Comparison of ENCODE assay signal across 27 cellular contexts in the genomic region with DNA sequence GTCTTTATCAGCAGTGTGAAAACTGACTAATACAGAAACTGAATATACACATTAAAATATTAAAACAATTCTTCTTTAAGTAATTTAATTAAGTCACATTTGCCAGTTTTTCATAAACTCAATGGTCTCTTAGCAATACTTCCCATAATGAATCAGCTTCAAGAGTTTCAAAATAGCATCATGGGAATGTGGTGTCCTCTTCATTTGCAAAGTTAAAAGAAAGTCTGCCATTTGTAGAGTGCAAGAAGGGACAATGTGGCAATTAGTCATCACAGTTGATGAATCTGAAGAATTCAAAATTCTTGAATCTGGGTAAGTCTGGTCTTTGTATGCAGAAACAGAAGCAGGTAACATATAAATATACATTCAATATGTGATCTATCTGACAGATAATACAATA. TPM values are rescaled to one million over a fixed set of nuclear protein-coding genes. Genes with fewer than 3 reads are reported as not detected.
DNase-seq lines count a peak whose midpoint lies in the region; ATAC-seq and TF ChIP-seq lines count a peak whose summit lies in the region.
"Had no signal": no experiment of that assay in that cellular context is flagged by ENCODE, and none has a peak within 500 bp of the region (broad histone marks: within the 10 kb centered on the region; RNA-seq: fewer than 3 reads in every experiment).

No MANE protein-coding gene starts in this region.

- H3K27ac Mint-ChIP-seq in activated naive CD8-positive, alpha-beta T cell treated with anti-CD3 and anti-CD28 coated beads, Interleukin-2, amount 50 U/mL, for 24 hours: no peak overlapping the region
- H3K27ac Mint-ChIP-seq in activated naive CD8-positive, alpha-beta T cell treated with anti-CD3 and anti-CD28 coated beads for 36 hours: no peak overlapping the region
- peak overlapping the region in 2 of 3 experiments; percentile 33 to 64 for H3K27ac Mint-ChIP-seq in nephron
- H3K27ac Mint-ChIP-seq: activated CD4-positive, alpha-beta memory T cell treated with anti-CD3 and anti-CD28 coated beads, Interleukin-2, amount 10 ng/mL, durations not matched to agents 7 days and 5 days; B cell; effector memory CD8-positive, alpha-beta T cell; memory B cell; naive thymus-derived CD4-positive, alpha-beta T cell; stimulated activated naive CD8-positive, alpha-beta T cell treated with anti-CD3 and anti-CD28 coated beads, Interleukin-15, Interleukin-2, amounts not matched to agents 100 ng/mL and 50 ng/mL, for 24 hours had no signal

- ATAC-seq in activated naive CD8-positive, alpha-beta T cell treated with anti-CD3 and anti-CD28 coated beads, Interleukin-2, amount 50 U/mL, for 24 hours: peak; percentile 46
- ATAC-seq in HG03442 (IDR thresholded peaks at IDR 0.05; ENCODE audit: unreplicated experiment): no peak
- ATAC-seq: effector memory CD8-positive, alpha-beta T cell; naive thymus-derived CD4-positive, alpha-beta T cell; PC-3 had no signal

- H3K27me3 ChIP-seq in vagina: no peaks in the 10 kb centered on the region
- H3K27me3 ChIP-seq: breast epithelium, ovary, transverse colon had no signal

- no peaks in the 10 kb centered on the region for H3K9me3 ChIP-seq in vagina
- H3K9me3 ChIP-seq: breast epithelium, ovary, transverse colon had no signal

- intact Hi-C loops in vagina (cut with DNase I): no loop called here

- peak overlapping the region; percentile 65 for H3K27ac ChIP-seq in vagina
- H3K27ac ChIP-seq: transverse colon had no signal

- no peaks in the 10 kb centered on the region for H3K36me3 Mint-ChIP-seq in activated naive CD8-positive, alpha-beta T cell treated with anti-CD3 and anti-CD28 coated beads, Interleukin-2, amount 50 U/mL, for 24 hours (ENCODE audit: low read depth)
- H3K36me3 Mint-ChIP-seq in activated naive CD8-positive, alpha-beta T cell treated with anti-CD3 and anti-CD28 coated beads for 36 hours: no peaks in the 10 kb centered on the region
- no peaks in the 10 kb centered on the region for H3K36me3 Mint-ChIP-seq in nephron (ENCODE audit: low read depth)
- H3K36me3 Mint-ChIP-seq: memory B cell; naive thymus-derived CD4-positive, alpha-beta T cell had no signal

- DNase-seq in activated naive CD8-positive, alpha-beta T cell treated with anti-CD3 and anti-CD28 coated beads, Interleukin-2, amount 50 U/mL, for 24 hours: no peak
- DNase-seq in activated naive CD8-positive, alpha-beta T cell treated with anti-CD3 and anti-CD28 coated beads for 36 hours: no peak
- peak; percentile 10 for DNase-seq in fibroblast of the aortic adventitia (ENCODE audit: low read depth)
- DNase-seq in vagina (ENCODE audit: extremely low spot score in 2 of 2): no peak
- no peak for DNase-seq in activated naive CD4-positive, alpha-beta T cell (lab: John Stamatoyannopoulos, UW)
- DNase-seq in A172 (ENCODE audit: low spot score): no peak
- DNase-seq: activated CD4-positive, alpha-beta memory T cell treated with anti-CD3 and anti-CD28 coated beads, Interleukin-2, amount 10 ng/mL, durations not matched to agents 7 days and 5 days; activated CD4-positive, CD25-positive, alpha-beta regulatory T cell treated with anti-CD3 and anti-CD28 coated beads, Interleukin-2, amount 50 U/mL, for 72 hours; activated gamma-delta T cell treated with Interleukin-2 at 50 U/mL for 16 hours; activated T-cell treated with anti-CD3 and anti-CD28 coated beads for 4 hours; effector memory CD8-positive, alpha-beta T cell; GF-D8; KG1; kidney glomerular epithelial cell; naive thymus-derived CD4-positive, alpha-beta T cell; NCI-H146; NCI-H510A treated with DMSO at 0.1 percent for 48 hours; ovary; PC-3; transverse colon had no signal

- H3K4me1 ChIP-seq in vagina: no peaks in the 10 kb centered on the region
- H3K4me1 ChIP-seq: breast epithelium, transverse colon had no signal

- no peaks in the 10 kb centered on the region for H3K36me3 ChIP-seq in vagina
- H3K36me3 ChIP-seq: breast epithelium, ovary, transverse colon had no signal

- no peaks in the 10 kb centered on the region for H3K4me1 Mint-ChIP-seq in activated naive CD8-positive, alpha-beta T cell treated with anti-CD3 and anti-CD28 coated beads, Interleukin-2, amount 50 U/mL, for 24 hours
- no peaks in the 10 kb centered on the region for H3K4me1 Mint-ChIP-seq in activated naive CD8-positive, alpha-beta T cell treated with anti-CD3 and anti-CD28 coated beads for 36 hours
- peaks cover 16% of the 10 kb centered on the region for H3K4me1 Mint-ChIP-seq in nephron
- H3K4me1 Mint-ChIP-seq: activated CD4-positive, alpha-beta memory T cell treated with anti-CD3 and anti-CD28 coated beads, Interleukin-2, amount 10 ng/mL, durations not matched to agents 7 days and 5 days; B cell; memory B cell; naive thymus-derived CD4-positive, alpha-beta T cell had no signal

- no peak overlapping the region for H3K4me3 Mint-ChIP-seq in activated naive CD8-positive, alpha-beta T cell treated with anti-CD3 and anti-CD28 coated beads, Interleukin-2, amount 50 U/mL, for 24 hours
- no peak overlapping the region for H3K4me3 Mint-ChIP-seq in activated naive CD8-positive, alpha-beta T cell treated with anti-CD3 and anti-CD28 coated beads for 36 hours
- no peak overlapping the region for H3K4me3 Mint-ChIP-seq in nephron
- H3K4me3 Mint-ChIP-seq: activated CD4-positive, alpha-beta memory T cell treated with anti-CD3 and anti-CD28 coated beads, Interleukin-2, amount 10 ng/mL, durations not matched to agents 7 days and 5 days; B cell; effector memory CD8-positive, alpha-beta T cell; memory B cell; naive thymus-derived CD4-positive, alpha-beta T cell; stimulated activated naive CD8-positive, alpha-beta T cell treated with anti-CD3 and anti-CD28 coated beads, Interleukin-15, Interleukin-2, amounts not matched to agents 100 ng/mL and 50 ng/mL, for 24 hours had no signal

- H3K27me3 Mint-ChIP-seq in activated naive CD8-positive, alpha-beta T cell treated with anti-CD3 and anti-CD28 coated beads, Interleukin-2, amount 50 U/mL, for 24 hours: peaks cover 9% of the 10 kb centered on the region
- H3K27me3 Mint-ChIP-seq in activated naive CD8-positive, alpha-beta T cell treated with anti-CD3 and anti-CD28 coated beads for 36 hours: peaks cover 14% of the 10 kb centered on the region
- H3K27me3 Mint-ChIP-seq in nephron (ENCODE audit: low read depth): no peaks in the 10 kb centered on the region
- H3K27me3 Mint-ChIP-seq: activated CD4-positive, alpha-beta memory T cell treated with anti-CD3 and anti-CD28 coated beads, Interleukin-2, amount 10 ng/mL, durations not matched to agents 7 days and 5 days; effector memory CD8-positive, alpha-beta T cell; stimulated activated naive CD8-positive, alpha-beta T cell treated with anti-CD3 and anti-CD28 coated beads, Interleukin-15, Interleukin-2, amounts not matched to agents 100 ng/mL and 50 ng/mL, for 24 hours had no signal

- TF ChIP-seq CTCF in fibroblast of the aortic adventitia (IDR thresholded peaks at IDR 0.05; ENCODE audit: insufficient read depth, low read length) (no peak), nephron (IDR thresholded peaks at IDR 0.05; ENCODE audit: unreplicated experiment in 3 of 3) (no peak), vagina (IDR thresholded peaks at IDR 0.05) (no peak)

- TF ChIP-seq POLR2A in vagina (IDR thresholded peaks at IDR 0.05): no peak

- peaks cover 3% of the 10 kb centered on the region for H3K9me3 Mint-ChIP-seq in activated naive CD8-positive, alpha-beta T cell treated with anti-CD3 and anti-CD28 coated beads, Interleukin-2, amount 50 U/mL, for 24 hours
- H3K9me3 Mint-ChIP-seq in activated naive CD8-positive, alpha-beta T cell treated with anti-CD3 and anti-CD28 coated beads for 36 hours: no peaks in the 10 kb centered on the region
- no peaks in the 10 kb centered on the region for H3K9me3 Mint-ChIP-seq in nephron
- H3K9me3 Mint-ChIP-seq: activated CD4-positive, alpha-beta memory T cell treated with anti-CD3 and anti-CD28 coated beads, Interleukin-2, amount 10 ng/mL, durations not matched to agents 7 days and 5 days; effector memory CD8-positive, alpha-beta T cell; memory B cell; stimulated activated naive CD8-positive, alpha-beta T cell treated with anti-CD3 and anti-CD28 coated beads, Interleukin-15, Interleukin-2, amounts not matched to agents 100 ng/mL and 50 ng/mL, for 24 hours had no signal

- H3K4me3 ChIP-seq in fibroblast of the aortic adventitia (ENCODE audit: low read depth, low read length): no peak overlapping the region
- no peak overlapping the region for H3K4me3 ChIP-seq in vagina
- H3K4me3 ChIP-seq: breast epithelium, coronary artery, ovary, transverse colon had no signal

RNA-seq across cellular contexts. Expression of a gene that starts 38.7 kb away (rescaled TPM):
- total RNA-seq in activated naive CD8-positive, alpha-beta T cell treated with anti-CD3 and anti-CD28 coated beads for 36 hours: 10 to 100 TPM; 21.9 to 26.7 TPM
- total RNA-seq in fibroblast of the aortic adventitia (ENCODE audit: low replicate concordance): 133 and 193 TPM in 2 replicates
- total RNA-seq in vagina: 81.5 TPM
- 21.1 and 43.9 TPM in 2 replicates for total RNA-seq in A172 (2014; rRNA removed; shearing (Covaris generic))

Comparison
In these comparisons a context has a peak if more than half of its experiments do, and no peak if none do; other contexts are left out.
1. H3K27ac Mint-ChIP-seq: peak in nephron (2 of 3); none in activated naive CD8-positive, alpha-beta T cell treated with anti-CD3 and anti-CD28 coated beads, Interleukin-2, amount 50 U/mL, for 24 hours (single experiment) and activated naive CD8-positive, alpha-beta T cell treated with anti-CD3 and anti-CD28 coated beads for 36 hours (single experiment).